Comparison of ENCODE assay signal across 16 cellular contexts in genomic region chr6:159279790-159280277, GRCh38.
DNase-seq lines count a peak whose midpoint lies in the region; ATAC-seq and TF ChIP-seq lines count a peak whose summit lies in the region.
"Had no signal": no experiment of that assay in that cellular context is flagged by ENCODE, and none has a peak within 500 bp of the region (broad histone marks: within the 10 kb centered on the region; RNA-seq: fewer than 3 reads in every experiment).

No MANE protein-coding gene starts in this region.

- H3K27ac ChIP-seq in adrenal gland, result no peak overlapping the region
- H3K27ac ChIP-seq: 22Rv1, testis had no signal

- DNase-seq in DMS 273 (lab: John Stamatoyannopoulos, UW; ENCODE audit: unreplicated experiment), result peak; percentile 36
- no peak for DNase-seq in DMS 273 treated with DMSO at 0.1 percent for 48 hours (lab: John Stamatoyannopoulos, UW)
- peak; percentile 65 for DNase-seq in HT1080 (ENCODE audit: low read depth)
- peak in 6 of 7 donors; percentile 20 to 50 (median 31) for DNase-seq in adrenal gland
- DNase-seq in iPS-NIHi7 (ENCODE audit: extremely low spot score), result peak; percentile 28
- DNase-seq in CD14-positive monocyte (ENCODE audit: low spot score), result no peak
- no peak for DNase-seq in stimulated activated CD4-positive, alpha-beta T cell treated with anti-CD3 and anti-CD28 coated beads, Interleukin-4, amount 100 ng/mL, for 4 hours
- DNase-seq: activated CD4-positive, alpha-beta memory T cell treated with anti-CD3 and anti-CD28 coated beads, Interleukin-2, amount 10 ng/mL, durations not matched to agents 7 days and 5 days; C1 segment of cervical spinal cord; cortex of kidney; MG63; NCI-H2081; nephron progenitor cell; testis had no signal

- WGBS in adrenal gland, 4 donors, result 39 to 60% (median 50%) methylated on average over 10 of the region's 10 CpGs

- H3K36me3 Mint-ChIP-seq in CD14-positive monocyte, result no peaks in the 10 kb centered on the region

- no peaks in the 10 kb centered on the region for H3K4me1 Mint-ChIP-seq in CD14-positive monocyte
- H3K4me1 Mint-ChIP-seq: activated CD4-positive, alpha-beta memory T cell treated with anti-CD3 and anti-CD28 coated beads, Interleukin-2, amount 10 ng/mL, durations not matched to agents 7 days and 5 days; nephron progenitor cell had no signal

- TF ChIP-seq POLR2A in adrenal gland (IDR thresholded peaks at IDR 0.05), result no peak

- H3K4me3 Mint-ChIP-seq in CD14-positive monocyte, result no peak overlapping the region
- H3K4me3 Mint-ChIP-seq: activated CD4-positive, alpha-beta memory T cell treated with anti-CD3 and anti-CD28 coated beads, Interleukin-2, amount 10 ng/mL, durations not matched to agents 7 days and 5 days; nephron progenitor cell had no signal

- peaks cover 4% of the 10 kb centered on the region for H3K27me3 ChIP-seq in adrenal gland
- H3K27me3 ChIP-seq: MG63, testis had no signal

- H3K9me3 ChIP-seq in adrenal gland (replicated peaks in 1 of 3), result no peaks in the 10 kb centered on the region
- H3K9me3 ChIP-seq: MG63, testis had no signal

- TF ChIP-seq CTCF in adrenal gland (IDR thresholded peaks at IDR 0.05) (no peak), CD14-positive monocyte (IDR thresholded peaks at IDR 0.05) (no peak)

- ATAC-seq in GM19463 (IDR thresholded peaks at IDR 0.05; ENCODE audit: unreplicated experiment), result no peak

- H3K36me3 ChIP-seq in adrenal gland (replicated peaks in 1 of 2), result no peaks in the 10 kb centered on the region
- H3K36me3 ChIP-seq: MG63 had no signal

- H3K27me3 Mint-ChIP-seq in CD14-positive monocyte (ENCODE audit: low read depth in 3 of 3), result peaks cover 3 to 9% (median 8%) of the 10 kb centered on the region in 3 donors
- H3K27me3 Mint-ChIP-seq: activated CD4-positive, alpha-beta memory T cell treated with anti-CD3 and anti-CD28 coated beads, Interleukin-2, amount 10 ng/mL, durations not matched to agents 7 days and 5 days had no signal

- intact Hi-C loops in adrenal gland (cut with DNase I), result no loop called here
- intact Hi-C loops in CD14-positive monocyte (cut with micrococcal nuclease), result no loop called here

- H3K9me3 Mint-ChIP-seq in CD14-positive monocyte, result peaks cover 0 to 2% (median 0%) of the 10 kb centered on the region in 7 donors
- H3K9me3 Mint-ChIP-seq: activated CD4-positive, alpha-beta memory T cell treated with anti-CD3 and anti-CD28 coated beads, Interleukin-2, amount 10 ng/mL, durations not matched to agents 7 days and 5 days had no signal

- H3K4me3 ChIP-seq in adrenal gland, result no peak overlapping the region
- H3K4me3 ChIP-seq: MG63, testis had no signal

- H3K4me1 ChIP-seq in adrenal gland (replicated peaks in 1 of 2), result peaks cover 0 to 4% of the 10 kb centered on the region in 2 donors
- H3K4me1 ChIP-seq: testis had no signal

- no peak overlapping the region for H3K27ac Mint-ChIP-seq in CD14-positive monocyte
- H3K27ac Mint-ChIP-seq: activated CD4-positive, alpha-beta memory T cell treated with anti-CD3 and anti-CD28 coated beads, Interleukin-2, amount 10 ng/mL, durations not matched to agents 7 days and 5 days; nephron progenitor cell had no signal

Comparison
In these comparisons a context has a peak if more than half of its experiments do, and no peak if none do; other contexts are left out.
1. DNase-seq: peak in DMS 273 (single experiment), HT1080 (single experiment), adrenal gland (6 of 7) and iPS-NIHi7 (single experiment); none in DMS 273 treated with DMSO at 0.1 percent for 48 hours (single experiment), CD14-positive monocyte (single experiment) and stimulated activated CD4-positive, alpha-beta T cell treated with anti-CD3 and anti-CD28 coated beads, Interleukin-4, amount 100 ng/mL, for 4 hours (0 of 2).